ENCODE assay signal across 1 cellular context in the genomic region with DNA sequence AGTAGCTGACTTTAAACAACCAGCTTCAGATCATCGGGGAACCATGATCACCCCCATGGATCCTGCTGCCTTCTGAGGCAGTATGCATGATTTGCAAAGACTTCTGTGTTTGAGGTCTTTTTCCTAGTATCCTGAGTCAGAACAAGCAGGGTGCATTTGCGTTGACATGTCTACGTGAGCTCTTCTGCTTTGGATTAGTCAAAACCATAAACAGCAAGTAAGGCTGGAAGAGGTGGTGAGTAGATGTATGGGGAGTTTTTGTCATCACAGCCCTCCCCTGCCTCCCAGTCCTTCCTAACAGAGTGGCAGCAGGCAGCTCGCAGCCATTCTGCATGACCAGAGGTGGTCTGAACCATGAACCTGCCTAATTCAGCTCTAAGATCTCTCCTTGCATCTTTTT.
TF ChIP-seq lines count a peak whose summit lies in the region.

No MANE protein-coding gene starts in this region.

TF ChIP-seq in IMR-90, 13 proteins besides CTCF, POLR2A, EP300 and RAD21:
- no peak for TF ChIP-seq SMC3 (IDR thresholded peaks at IDR 0.05; ENCODE audit: low read depth, low read length)
